ENCODE assay signal across 25 cellular contexts in genomic region chr7:664402-664775, GRCh38.
A peak's percentile ranks its signal among the peaks of the same experiment; 100 is the strongest.
DNase-seq lines count a peak whose midpoint lies in the region; ATAC-seq, FAIRE-seq and TF ChIP-seq lines count a peak whose summit lies in the region.
"Had no signal": no experiment of that assay in that cellular context is flagged by ENCODE, and none has a peak within 500 bp of the region (broad histone marks: within the 10 kb centered on the region; RNA-seq: fewer than 3 reads in every experiment).

No MANE protein-coding gene starts in this region.

- no peak overlapping the region for H3K4me2 ChIP-seq in HepG2 (ENCODE audit: low read depth, low read length)

- peaks cover 10% of the 10 kb centered on the region for H3K4me1 Mint-ChIP-seq in activated naive CD4-positive, alpha-beta T cell treated with anti-CD3 and anti-CD28 coated beads, Interleukin-2, amount 10 ng/mL, durations not matched to agents 7 days and 5 days
- H3K4me1 Mint-ChIP-seq in osteocyte (ENCODE audit: unreplicated experiment) = peaks cover 31% of the 10 kb centered on the region

- no peak overlapping the region for H2AFZ ChIP-seq in HepG2 (ENCODE audit: low read length)

- H3K9me3 Mint-ChIP-seq in activated naive CD4-positive, alpha-beta T cell treated with anti-CD3 and anti-CD28 coated beads, Interleukin-2, amount 10 ng/mL, durations not matched to agents 7 days and 5 days = peaks cover 7% of the 10 kb centered on the region
- H3K9me3 Mint-ChIP-seq in osteocyte (ENCODE audit: unreplicated experiment) = no peaks in the 10 kb centered on the region

- H3K27me3 ChIP-seq in uterus = no peaks in the 10 kb centered on the region
- no peaks in the 10 kb centered on the region for H3K27me3 ChIP-seq in HepG2 (ENCODE audit: control insufficient read depth in 1 of 2, insufficient read depth in 2 of 2, low read length in 2 of 2)
- H3K27me3 ChIP-seq: SJCRH30 had no signal

- TF ChIP-seq EP300 in HepG2 (IDR thresholded peaks at IDR 0.05; ENCODE audit: low read depth in 2 of 2, low read length in 2 of 2) = no peak
- no peak for TF ChIP-seq EP300 in HepG2 (CRISPR knock-in tag; IDR thresholded peaks at IDR 0.05; ENCODE audit: borderline replicate concordance)

- H4K20me1 ChIP-seq in HepG2 (ENCODE audit: insufficient read depth, low read length) = no peaks in the 10 kb centered on the region

- no peaks in the 10 kb centered on the region for H3K79me2 ChIP-seq in HepG2 (ENCODE audit: insufficient read depth, low read length)

- H3K4me1 ChIP-seq in uterus (peaks cover 27 to 34% of the 10 kb centered on the region in 2 donors), HepG2 (ENCODE audit: insufficient read depth, low read length) (peaks cover 13% of the 10 kb centered on the region)

- peaks cover 8% of the 10 kb centered on the region for H3K36me3 Mint-ChIP-seq in activated naive CD4-positive, alpha-beta T cell treated with anti-CD3 and anti-CD28 coated beads, Interleukin-2, amount 10 ng/mL, durations not matched to agents 7 days and 5 days
- H3K36me3 Mint-ChIP-seq in osteocyte (ENCODE audit: unreplicated experiment) = peaks cover 3% of the 10 kb centered on the region

- CTCF ChIA-PET in activated naive CD4-positive, alpha-beta T cell treated with anti-CD3 and anti-CD28 coated beads, Interleukin-2, amount 10 ng/mL, durations not matched to agents 7 days and 5 days (lab: Charles Lee) = no interaction called here
- CTCF ChIA-PET in HepG2 (lab: Yijun Ruan, JAX; ENCODE audit: low intra/inter-chr PET ratio, low total read pairs) = no interaction called here

- no peak overlapping the region for H3K4me3 Mint-ChIP-seq in activated naive CD4-positive, alpha-beta T cell treated with anti-CD3 and anti-CD28 coated beads, Interleukin-2, amount 10 ng/mL, durations not matched to agents 7 days and 5 days
- H3K4me3 Mint-ChIP-seq in osteocyte (ENCODE audit: unreplicated experiment) = no peak overlapping the region
- H3K4me3 Mint-ChIP-seq: activated naive CD8-positive, alpha-beta T cell treated with anti-CD3 and anti-CD28 coated beads, Interleukin-2, amount 10 ng/mL, durations not matched to agents 7 days and 5 days; natural killer cell had no signal

- no peaks in the 10 kb centered on the region for H3K27me3 Mint-ChIP-seq in activated naive CD4-positive, alpha-beta T cell treated with anti-CD3 and anti-CD28 coated beads, Interleukin-2, amount 10 ng/mL, durations not matched to agents 7 days and 5 days
- H3K27me3 Mint-ChIP-seq in osteocyte (ENCODE audit: unreplicated experiment) = no peaks in the 10 kb centered on the region
- H3K27me3 Mint-ChIP-seq: activated naive CD8-positive, alpha-beta T cell treated with anti-CD3 and anti-CD28 coated beads, Interleukin-2, amount 10 ng/mL, durations not matched to agents 7 days and 5 days had no signal

- H3K9ac ChIP-seq in HepG2 (ENCODE audit: insufficient read depth, low read depth, low read length) = no peak overlapping the region

- ATAC-seq in HepG2 = no peak
- ATAC-seq: natural killer cell had no signal

- H3K9me3 ChIP-seq in uterus (no peaks in the 10 kb centered on the region), HepG2 (ENCODE audit: low read length) (no peaks in the 10 kb centered on the region)
- H3K9me3 ChIP-seq: SJCRH30 had no signal

- DNase-seq in activated naive CD4-positive, alpha-beta T cell treated with anti-CD3 and anti-CD28 coated beads, Interleukin-2, amount 50 U/mL, for 16 hours = peak; percentile 2
- no peak for DNase-seq in activated naive CD4-positive, alpha-beta T cell treated with anti-CD3 and anti-CD28 coated beads, Interleukin-2, amount 10 ng/mL, durations not matched to agents 7 days and 5 days
- DNase-seq in coronary artery (ENCODE audit: low spot score) (no peak), osteocyte (ENCODE audit: extremely low spot score, unreplicated experiment) (no peak), uterus (no peak), inferior parietal cortex (ENCODE audit: extremely low spot score) (no peak), HepG2 (ENCODE audit: low spot score) (no peak), NCI-H1105 treated with DMSO at 0.1 percent for 48 hours (lab: John Stamatoyannopoulos, UW) (no peak)
- DNase-seq: activated CD4-positive, alpha-beta T cell treated with anti-CD3 and anti-CD28 coated beads for 48 hours; activated effector memory CD4-positive, alpha-beta T cell treated with Interleukin-2 at 50 U/mL for 16 hours; activated naive CD8-positive, alpha-beta T cell treated with anti-CD3 and anti-CD28 coated beads, Interleukin-2, amount 10 ng/mL, durations not matched to agents 7 days and 5 days; COR-L47; DMS53; kidney glomerular epithelial cell; natural killer cell; NCI-H1694 treated with DMSO at 0.1 percent for 48 hours; NCI-H2171; small intestine; stimulated activated naive CD4-positive, alpha-beta T cell treated with Interleukin-2 at 50 U/mL for 16 hours; SW 1271 had no signal

- no peak for TF ChIP-seq CTCF in coronary artery (IDR thresholded peaks at IDR 0.05)
- no peak for TF ChIP-seq CTCF in osteocyte (IDR thresholded peaks at IDR 0.05)
- TF ChIP-seq CTCF in uterus (IDR thresholded peaks at IDR 0.05) = no peak
- no peak for TF ChIP-seq CTCF in HepG2 (CRISPR knock-in tag; IDR thresholded peaks at IDR 0.05)

- H3K27ac ChIP-seq in coronary artery (peak overlapping the region; percentile 75 to 97), uterus (peak overlapping the region; percentile 85 to 92), HepG2 (ENCODE audit: extremely low read length, insufficient read depth, low read length) (no peak overlapping the region)
- H3K27ac ChIP-seq: C4-2B, SJCRH30 had no signal

- POLR2A ChIA-PET in HepG2 (lab: Yijun Ruan, JAX) = no interaction called here

- no peak for TF ChIP-seq POLR2A in uterus (IDR thresholded peaks at IDR 0.05)
- TF ChIP-seq POLR2A in HepG2 (IDR thresholded peaks at IDR 0.05; ENCODE audit: insufficient read depth in 1 of 2, low read depth in 2 of 2, low read length in 2 of 2) = no peak

- intact Hi-C loops in uterus (cut with DNase I; ENCODE audit: low total_unique reads) (no loop called here), HepG2 (cut with micrococcal nuclease; ENCODE audit: unreplicated experiment) (no loop called here)

- in situ Hi-C loops in HepG2 (cut with HindIII; ENCODE audit: extremely low pct_ligation_motif_present, low pct_unique_long_range_greater_than_20kb) = no loop called here

- no TSS peak for BruUV-seq in HepG2 (replicated peaks; lab: Mats Ljungman, UMichigan)

- no peak for FAIRE-seq in HepG2 (lab: Jason Lieb, UNC)
- FAIRE-seq: astrocyte, GM12892, small intestine had no signal

- H3K36me3 ChIP-seq in uterus (no peaks in the 10 kb centered on the region), HepG2 (replicated peaks in 1 of 2; ENCODE audit: control insufficient read depth in 1 of 2, insufficient read depth in 2 of 2, low read length in 2 of 2) (peaks cover 2 to 4% of the 10 kb centered on the region in 2 experiments; a peak in 2 of 5 replicates)
- H3K36me3 ChIP-seq: SJCRH30 had no signal

- no peak overlapping the region for H3K27ac Mint-ChIP-seq in activated naive CD4-positive, alpha-beta T cell treated with anti-CD3 and anti-CD28 coated beads, Interleukin-2, amount 10 ng/mL, durations not matched to agents 7 days and 5 days
- peak overlapping the region; percentile 82 for H3K27ac Mint-ChIP-seq in osteocyte (ENCODE audit: unreplicated experiment)
- H3K27ac Mint-ChIP-seq: activated naive CD8-positive, alpha-beta T cell treated with anti-CD3 and anti-CD28 coated beads, Interleukin-2, amount 10 ng/mL, durations not matched to agents 7 days and 5 days; natural killer cell had no signal

- WGBS in HepG2 (ENCODE audit: low lambda C conversion rate) = 100% methylated on average over 5 of the region's 7 CpGs

- TF ChIP-seq RAD21 in HepG2 (CRISPR knock-in tag; IDR thresholded peaks at IDR 0.05) = no peak

- H3K4me3 ChIP-seq in coronary artery = no peak overlapping the region
- no peak overlapping the region for H3K4me3 ChIP-seq in uterus
- H3K4me3 ChIP-seq in HepG2 (replicated peaks in 1 of 3; ENCODE audit: insufficient read depth in 1 of 3, low read depth in 2 of 3, low read length in 3 of 3) = no peak overlapping the region
- H3K4me3 ChIP-seq: lung, SJCRH30 had no signal

TF ChIP-seq in HepG2, 621 proteins besides CTCF, POLR2A, EP300 and RAD21:
- TF ChIP-seq ZNF230 (CRISPR knock-in tag; IDR thresholded peaks at IDR 0.05) (no peak), KLF6 (CRISPR knock-in tag; IDR thresholded peaks at IDR 0.05) (no peak), KDM2A (CRISPR knock-in tag; IDR thresholded peaks at IDR 0.05; ENCODE audit: borderline replicate concordance, low read depth) (no peak), SOX5 (CRISPR knock-in tag; IDR thresholded peaks at IDR 0.05; ENCODE audit: borderline replicate concordance) (no peak), SMARCC2 (IDR thresholded peaks at IDR 0.05) (no peak), FOXK2 (IDR thresholded peaks at IDR 0.05) (no peak), ZNF441 (CRISPR knock-in tag; IDR thresholded peaks at IDR 0.05; ENCODE audit: borderline replicate concordance) (no peak), SP1 (IDR thresholded peaks at IDR 0.05) (no peak), SP1 (CRISPR knock-in tag; IDR thresholded peaks at IDR 0.05) (no peak), SIX1 (CRISPR knock-in tag; IDR thresholded peaks at IDR 0.05; ENCODE audit: borderline replicate concordance) (no peak), ZNF878 (CRISPR knock-in tag; IDR thresholded peaks at IDR 0.05) (no peak), JARID2 (CRISPR knock-in tag; IDR thresholded peaks at IDR 0.05; ENCODE audit: insufficient replicate concordance) (no peak)
- TF ChIP-seq, protein P1, sequence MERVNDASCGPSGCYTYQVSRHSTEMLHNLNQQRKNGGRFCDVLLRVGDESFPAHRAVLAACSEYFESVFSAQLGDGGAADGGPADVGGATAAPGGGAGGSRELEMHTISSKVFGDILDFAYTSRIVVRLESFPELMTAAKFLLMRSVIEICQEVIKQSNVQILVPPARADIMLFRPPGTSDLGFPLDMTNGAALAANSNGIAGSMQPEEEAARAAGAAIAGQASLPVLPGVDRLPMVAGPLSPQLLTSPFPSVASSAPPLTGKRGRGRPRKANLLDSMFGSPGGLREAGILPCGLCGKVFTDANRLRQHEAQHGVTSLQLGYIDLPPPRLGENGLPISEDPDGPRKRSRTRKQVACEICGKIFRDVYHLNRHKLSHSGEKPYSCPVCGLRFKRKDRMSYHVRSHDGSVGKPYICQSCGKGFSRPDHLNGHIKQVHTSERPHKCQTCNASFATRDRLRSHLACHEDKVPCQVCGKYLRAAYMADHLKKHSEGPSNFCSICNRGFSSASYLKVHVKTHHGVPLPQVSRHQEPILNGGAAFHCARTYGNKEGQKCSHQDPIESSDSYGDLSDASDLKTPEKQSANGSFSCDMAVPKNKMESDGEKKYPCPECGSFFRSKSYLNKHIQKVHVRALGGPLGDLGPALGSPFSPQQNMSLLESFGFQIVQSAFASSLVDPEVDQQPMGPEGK (CRISPR knock-in tag; IDR thresholded peaks at IDR 0.05) = no peak
